In genomic region chr2:219452361-219453317, GRCh38 we compare ENCODE assay signal across 7 cellular contexts. TPM values are rescaled to one million over a fixed set of nuclear protein-coding genes. Genes with fewer than 3 reads are reported as not detected.
DNase-seq lines count a peak whose midpoint lies in the region; ATAC-seq, FAIRE-seq and TF ChIP-seq lines count a peak whose summit lies in the region.

No MANE protein-coding gene starts in this region.

- TF ChIP-seq EP300 in Ishikawa (IDR thresholded peaks at IDR 0.05; ENCODE audit: borderline replicate concordance) = peak; percentile 67; the same call in 1 of the 2 replicates
- no peak for TF ChIP-seq EP300 in HepG2 (IDR thresholded peaks at IDR 0.05; ENCODE audit: low read depth in 2 of 2, low read length in 2 of 2)
- no peak for TF ChIP-seq EP300 in HepG2 (CRISPR knock-in tag; IDR thresholded peaks at IDR 0.05; ENCODE audit: borderline replicate concordance)

- WGBS in HepG2 (ENCODE audit: low lambda C conversion rate) = 11% methylated on average over 20 of the region's 23 CpGs

- CTCF ChIA-PET in HepG2 (lab: Yijun Ruan, JAX; ENCODE audit: low intra/inter-chr PET ratio, low total read pairs) = no interaction called here
- CTCF ChIA-PET in activated naive CD4-positive, alpha-beta T cell treated with anti-CD3 and anti-CD28 coated beads, Interleukin-2, amount 10 ng/mL, durations not matched to agents 7 days and 5 days (lab: Charles Lee) = interaction anchor here (1.1 to 1.3 kb wide), 2 partner anchors 19 to 88 kb away, joined by 4 read pairs; no protein-coding TSS in a partner anchor

- H3K27me3 ChIP-seq in HepG2 (ENCODE audit: control insufficient read depth in 1 of 2, insufficient read depth in 2 of 2, low read length in 2 of 2) (peaks cover 39 to 88% of the 10 kb centered on the region in 2 experiments), uterus (no peaks in the 10 kb centered on the region), Karpas-422 (ENCODE audit: low read length) (no peaks in the 10 kb centered on the region)

- no peak for ATAC-seq in HepG2
- ATAC-seq in GM21528 (IDR thresholded peaks at IDR 0.05; ENCODE audit: low FRiP score, unreplicated experiment) = no peak

- TF ChIP-seq POLR2A in HepG2 (IDR thresholded peaks at IDR 0.05; ENCODE audit: insufficient read depth in 1 of 2, low read depth in 2 of 2, low read length in 2 of 2) (no peak), uterus (IDR thresholded peaks at IDR 0.05) (peak in 1 of 2 donors; percentile 33)

- H3K4me1 ChIP-seq in HepG2 (ENCODE audit: insufficient read depth, low read length) (no peaks in the 10 kb centered on the region), uterus (peaks cover 15 to 19% of the 10 kb centered on the region in 2 donors), Karpas-422 (ENCODE audit: low read length) (peaks cover 8% of the 10 kb centered on the region)

- intact Hi-C loops in HepG2 (cut with micrococcal nuclease; ENCODE audit: unreplicated experiment) = no loop called here
- intact Hi-C loops in uterus (cut with DNase I; ENCODE audit: low total_unique reads) = no loop called here

- BruUV-seq in HepG2 (replicated peaks; lab: Mats Ljungman, UMichigan) = no TSS peak

- in situ Hi-C loops in HepG2 (cut with HindIII; ENCODE audit: extremely low pct_ligation_motif_present, low pct_unique_long_range_greater_than_20kb) = no loop called here

- H3K4me2 ChIP-seq in HepG2 (ENCODE audit: low read depth, low read length) (no peak overlapping the region), Karpas-422 (ENCODE audit: low read depth, low read length, poor library complexity, severe bottlenecking) (no peak overlapping the region)

- H2AFZ ChIP-seq in HepG2 (ENCODE audit: low read length) (no peak overlapping the region), Karpas-422 (ENCODE audit: low read length) (no peak overlapping the region)

- DNase-seq in caudate nucleus (lab: John Stamatoyannopoulos, UW) (peak in 39 of 61 donors; percentile 11 to 79 (median 43)), HepG2 (ENCODE audit: low spot score) (no peak), uterus (peak; percentile 92 to 96), Karpas-422 (no peak)
- DNase-seq in activated naive CD4-positive, alpha-beta T cell treated with anti-CD3 and anti-CD28 coated beads, Interleukin-2, amount 10 ng/mL, durations not matched to agents 7 days and 5 days = no peak

- POLR2A ChIA-PET in HepG2 (lab: Yijun Ruan, JAX) = interaction anchor here (0.9 kb wide), 1 partner anchor 11 kb away, joined by 3 read pairs; no protein-coding TSS in a partner anchor

- no peak overlapping the region for H3K4me3 ChIP-seq in HepG2 (replicated peaks in 1 of 3; ENCODE audit: insufficient read depth in 1 of 3, low read depth in 2 of 3, low read length in 3 of 3)
- no peak overlapping the region for H3K4me3 ChIP-seq in uterus
- no peak overlapping the region for H3K4me3 ChIP-seq in Karpas-422 (ENCODE audit: low read length)

- no peaks in the 10 kb centered on the region for H3K36me3 Mint-ChIP-seq in activated naive CD4-positive, alpha-beta T cell treated with anti-CD3 and anti-CD28 coated beads, Interleukin-2, amount 10 ng/mL, durations not matched to agents 7 days and 5 days

- H3K27me3 Mint-ChIP-seq in activated naive CD4-positive, alpha-beta T cell treated with anti-CD3 and anti-CD28 coated beads, Interleukin-2, amount 10 ng/mL, durations not matched to agents 7 days and 5 days = peaks cover 64% of the 10 kb centered on the region

- H3K4me3 Mint-ChIP-seq in activated naive CD4-positive, alpha-beta T cell treated with anti-CD3 and anti-CD28 coated beads, Interleukin-2, amount 10 ng/mL, durations not matched to agents 7 days and 5 days = no peak overlapping the region

- H3K79me2 ChIP-seq in HepG2 (ENCODE audit: insufficient read depth, low read length) (no peaks in the 10 kb centered on the region), Karpas-422 (ENCODE audit: low read length) (no peaks in the 10 kb centered on the region)

- no peaks in the 10 kb centered on the region for H3K9me3 ChIP-seq in HepG2 (ENCODE audit: low read length)
- H3K9me3 ChIP-seq in uterus = no peaks in the 10 kb centered on the region
- H3K9me3 ChIP-seq in Karpas-422 (ENCODE audit: low read length) = no peaks in the 10 kb centered on the region

- TF ChIP-seq CTCF in HepG2 (CRISPR knock-in tag; IDR thresholded peaks at IDR 0.05) = no peak
- TF ChIP-seq CTCF in uterus (IDR thresholded peaks at IDR 0.05) = no peak

- no peaks in the 10 kb centered on the region for H3K9me3 Mint-ChIP-seq in activated naive CD4-positive, alpha-beta T cell treated with anti-CD3 and anti-CD28 coated beads, Interleukin-2, amount 10 ng/mL, durations not matched to agents 7 days and 5 days

- H3K36me3 ChIP-seq in HepG2 (replicated peaks in 1 of 2; ENCODE audit: control insufficient read depth in 1 of 2, insufficient read depth in 2 of 2, low read length in 2 of 2) = no peaks in the 10 kb centered on the region
- no peaks in the 10 kb centered on the region for H3K36me3 ChIP-seq in uterus
- no peaks in the 10 kb centered on the region for H3K36me3 ChIP-seq in Karpas-422 (ENCODE audit: insufficient read depth, low read length)

- H3K4me1 Mint-ChIP-seq in activated naive CD4-positive, alpha-beta T cell treated with anti-CD3 and anti-CD28 coated beads, Interleukin-2, amount 10 ng/mL, durations not matched to agents 7 days and 5 days = peaks cover 3% of the 10 kb centered on the region

- no peaks in the 10 kb centered on the region for H4K20me1 ChIP-seq in HepG2 (ENCODE audit: insufficient read depth, low read length)
- H4K20me1 ChIP-seq in Karpas-422 (ENCODE audit: insufficient read depth, low read depth, low read length) = no peaks in the 10 kb centered on the region

- H3K9ac ChIP-seq in HepG2 (ENCODE audit: insufficient read depth, low read depth, low read length) (no peak overlapping the region), Karpas-422 (ENCODE audit: low read length) (no peak overlapping the region)

- no peaks in the 10 kb centered on the region for H3K9me2 ChIP-seq in Karpas-422 (replicated peaks; ENCODE audit: insufficient read depth, low read length)

- H3K27ac ChIP-seq in caudate nucleus (ENCODE audit: low read depth, low read length) (peak overlapping the region; percentile 70), HepG2 (ENCODE audit: extremely low read length, insufficient read depth, low read length) (no peak overlapping the region), uterus (peak overlapping the region; percentile 97 to 98), Karpas-422 (ENCODE audit: low read length) (no peak overlapping the region)

- TF ChIP-seq RAD21 in Ishikawa (IDR thresholded peaks at IDR 0.05; ENCODE audit: low read depth) (no peak), HepG2 (CRISPR knock-in tag; IDR thresholded peaks at IDR 0.05) (no peak)

- no peak overlapping the region for H3K27ac Mint-ChIP-seq in activated naive CD4-positive, alpha-beta T cell treated with anti-CD3 and anti-CD28 coated beads, Interleukin-2, amount 10 ng/mL, durations not matched to agents 7 days and 5 days

- FAIRE-seq in HepG2 (lab: Jason Lieb, UNC) = no peak

RNA-seq across cellular contexts. Expression of gene SPEG, which starts 18.0 kb away (rescaled TPM):
- total RNA-seq in HepG2 (2016; rRNA removed; fragmentation: Illumina TruSeq; extraction: Trizol) (0.18 TPM in 1 of 2 replicates, not detected in the other), uterus (100 to 1,000 TPM in 1 of 4 donors, 10 to 100 TPM in 3; 22.9 to 318 (median 36.1) TPM)
- total RNA-seq in HepG2 (2016; cell fraction: cytosol; rRNA removed; fragmentation: Illumina TruSeq; extraction: Trizol; ENCODE audit: low read depth) = 0.51 TPM in 1 of 2 replicates, not detected in the other
- 0.06 TPM in 1 of 2 replicates, not detected in the other for total RNA-seq in HepG2 (2016; cell fraction: insoluble cytoplasmic fraction; rRNA removed; fragmentation: Illumina TruSeq; extraction: Trizol)
- 0.12 and 1.1 TPM in 2 replicates for total RNA-seq in HepG2 (2016; cell fraction: membrane; rRNA removed; fragmentation: Illumina TruSeq; extraction: Trizol)
- 0.71 TPM in 1 of 2 replicates, not detected in the other for total RNA-seq in HepG2 (2016; cell fraction: nucleus; rRNA removed; fragmentation: Illumina TruSeq; extraction: Trizol)
- polyA plus RNA-seq in HepG2 (2011; rRNA removed) = 0.24 and 0.94 TPM in 2 replicates
- 0.13 and 0.20 TPM in 2 replicates for polyA plus RNA-seq in HepG2 (2011; cell fraction: cytosol; rRNA removed)
- 0.45 and 1.0 TPM in 2 replicates for polyA plus RNA-seq in HepG2 (2011; cell fraction: nucleus; rRNA removed)
- polyA plus RNA-seq in HepG2 (2012) = 0.93 and 1.4 TPM in 2 replicates
- polyA plus RNA-seq in HepG2 (2016; cell fraction: cytosol; fragmentation: Illumina TruSeq; extraction: Trizol; ENCODE audit: low read depth) = 0.38 and 0.63 TPM in 2 replicates
- polyA plus RNA-seq in HepG2 (2016; cell fraction: insoluble cytoplasmic fraction; fragmentation: Illumina TruSeq; extraction: Trizol; ENCODE audit: low read depth) = 0.98 TPM in 1 of 2 replicates, not detected in the other
- 0.58 and 1.4 TPM in 2 replicates for polyA plus RNA-seq in HepG2 (2016; cell fraction: membrane; fragmentation: Illumina TruSeq; extraction: Trizol; ENCODE audit: low read depth)
- polyA plus RNA-seq in HepG2 (2016; cell fraction: nucleus; fragmentation: Illumina TruSeq; extraction: Trizol; ENCODE audit: insufficient read depth, low read depth) = 0.41 TPM in 1 of 2 replicates, not detected in the other
- polyA minus RNA-seq in HepG2 (2011; rRNA and poly(A)+ RNA removed; ENCODE audit: low replicate concordance) = 0.44 and 4.0 TPM in 2 replicates
- polyA minus RNA-seq in HepG2 (2011; cell fraction: cytosol; rRNA and poly(A)+ RNA removed) = not detected in 2 replicates
- polyA minus RNA-seq in HepG2 (2011; cell fraction: nucleus; rRNA and poly(A)+ RNA removed) = 0.37 and 1.8 TPM in 2 replicates
- not detected in 2 replicates for total RNA-seq in Karpas-422 (2014; rRNA removed; shearing (Covaris generic); ENCODE audit: low replicate concordance)

RNA-seq across cellular contexts. Expression of gene DES, which starts 34.5 kb away (rescaled TPM):
- not detected in 2 replicates for total RNA-seq in HepG2 (2016; rRNA removed; fragmentation: Illumina TruSeq; extraction: Trizol)
- 0.10 TPM in 1 of 2 replicates, not detected in the other for total RNA-seq in HepG2 (2016; cell fraction: cytosol; rRNA removed; fragmentation: Illumina TruSeq; extraction: Trizol; ENCODE audit: low read depth)
- total RNA-seq in HepG2 (2016; cell fraction: insoluble cytoplasmic fraction; rRNA removed; fragmentation: Illumina TruSeq; extraction: Trizol) = not detected in 2 replicates
- total RNA-seq in HepG2 (2016; cell fraction: membrane; rRNA removed; fragmentation: Illumina TruSeq; extraction: Trizol) = not detected in 2 replicates
- not detected in 2 replicates for total RNA-seq in HepG2 (2016; cell fraction: nucleus; rRNA removed; fragmentation: Illumina TruSeq; extraction: Trizol)
- polyA plus RNA-seq in HepG2 (2011; rRNA removed) = 0.21 TPM in 1 of 2 replicates, not detected in the other
- 0.05 and 0.09 TPM in 2 replicates for polyA plus RNA-seq in HepG2 (2011; cell fraction: cytosol; rRNA removed)
- 0.51 TPM in 1 of 2 replicates, not detected in the other for polyA plus RNA-seq in HepG2 (2011; cell fraction: nucleus; rRNA removed)
- not detected in 2 replicates for polyA plus RNA-seq in HepG2 (2012)
- not detected in 2 replicates for polyA plus RNA-seq in HepG2 (2016; cell fraction: cytosol; fragmentation: Illumina TruSeq; extraction: Trizol; ENCODE audit: low read depth)
- not detected in 2 replicates for polyA plus RNA-seq in HepG2 (2016; cell fraction: insoluble cytoplasmic fraction; fragmentation: Illumina TruSeq; extraction: Trizol; ENCODE audit: low read depth)
- not detected in 2 replicates for polyA plus RNA-seq in HepG2 (2016; cell fraction: membrane; fragmentation: Illumina TruSeq; extraction: Trizol; ENCODE audit: low read depth)
- not detected in 2 replicates for polyA plus RNA-seq in HepG2 (2016; cell fraction: nucleus; fragmentation: Illumina TruSeq; extraction: Trizol; ENCODE audit: insufficient read depth, low read depth)
- 0.06 and 8.3 TPM in 2 replicates for polyA minus RNA-seq in HepG2 (2011; rRNA and poly(A)+ RNA removed; ENCODE audit: low replicate concordance)
- polyA minus RNA-seq in HepG2 (2011; cell fraction: cytosol; rRNA and poly(A)+ RNA removed) = not detected in 2 replicates
- polyA minus RNA-seq in HepG2 (2011; cell fraction: nucleus; rRNA and poly(A)+ RNA removed) = not detected in 2 replicates
- total RNA-seq in uterus = 1,000 to 10,000 TPM in 2 of 4 donors, 100 to 1,000 TPM in 2; 578 to 3,551 (median 1,628) TPM
- total RNA-seq in Karpas-422 (2014; rRNA removed; shearing (Covaris generic); ENCODE audit: low replicate concordance) = not detected in 2 replicates

RNA-seq across cellular contexts. Expression of gene GMPPA, which starts 46.1 kb away (rescaled TPM):
- total RNA-seq in HepG2 (2016; rRNA removed; fragmentation: Illumina TruSeq; extraction: Trizol) (81.1 and 88.7 TPM in 2 replicates), uterus (10 to 100 TPM; 14.1 to 39.5 (median 27.6) TPM)
- 41.1 and 50.9 TPM in 2 replicates for total RNA-seq in HepG2 (2016; cell fraction: cytosol; rRNA removed; fragmentation: Illumina TruSeq; extraction: Trizol; ENCODE audit: low read depth)
- 81.2 and 82.9 TPM in 2 replicates for total RNA-seq in HepG2 (2016; cell fraction: insoluble cytoplasmic fraction; rRNA removed; fragmentation: Illumina TruSeq; extraction: Trizol)
- 59.8 and 79.0 TPM in 2 replicates for total RNA-seq in HepG2 (2016; cell fraction: membrane; rRNA removed; fragmentation: Illumina TruSeq; extraction: Trizol)
- 39.6 and 46.3 TPM in 2 replicates for total RNA-seq in HepG2 (2016; cell fraction: nucleus; rRNA removed; fragmentation: Illumina TruSeq; extraction: Trizol)
- polyA plus RNA-seq in HepG2 (2011; rRNA removed) = 106 and 115 TPM in 2 replicates
- polyA plus RNA-seq in HepG2 (2011; cell fraction: cytosol; rRNA removed) = 98.1 and 128 TPM in 2 replicates
- 123 and 155 TPM in 2 replicates for polyA plus RNA-seq in HepG2 (2011; cell fraction: nucleus; rRNA removed)
- polyA plus RNA-seq in HepG2 (2012) = 44.8 and 45.3 TPM in 2 replicates
- 40.7 and 53.5 TPM in 2 replicates for polyA plus RNA-seq in HepG2 (2016; cell fraction: cytosol; fragmentation: Illumina TruSeq; extraction: Trizol; ENCODE audit: low read depth)
- 88.1 and 98.3 TPM in 2 replicates for polyA plus RNA-seq in HepG2 (2016; cell fraction: insoluble cytoplasmic fraction; fragmentation: Illumina TruSeq; extraction: Trizol; ENCODE audit: low read depth)
- polyA plus RNA-seq in HepG2 (2016; cell fraction: membrane; fragmentation: Illumina TruSeq; extraction: Trizol; ENCODE audit: low read depth) = 54.7 and 71.1 TPM in 2 replicates
- polyA plus RNA-seq in HepG2 (2016; cell fraction: nucleus; fragmentation: Illumina TruSeq; extraction: Trizol; ENCODE audit: insufficient read depth, low read depth) = 87.2 and 90.5 TPM in 2 replicates
- polyA minus RNA-seq in HepG2 (2011; rRNA and poly(A)+ RNA removed; ENCODE audit: low replicate concordance) = 98.5 and 174 TPM in 2 replicates
- polyA minus RNA-seq in HepG2 (2011; cell fraction: cytosol; rRNA and poly(A)+ RNA removed) = 43.2 and 68.0 TPM in 2 replicates
- polyA minus RNA-seq in HepG2 (2011; cell fraction: nucleus; rRNA and poly(A)+ RNA removed) = 32.6 and 38.2 TPM in 2 replicates
- 10.5 and 17.1 TPM in 2 replicates for total RNA-seq in Karpas-422 (2014; rRNA removed; shearing (Covaris generic); ENCODE audit: low replicate concordance)

Comparison
In these comparisons a context has a peak if more than half of its experiments do, and no peak if none do; other contexts are left out.
1. DNase-seq: peak in caudate nucleus (39 of 61) and uterus (2 of 2); none in HepG2 (single experiment), Karpas-422 (single experiment) and activated naive CD4-positive, alpha-beta T cell treated with anti-CD3 and anti-CD28 coated beads, Interleukin-2, amount 10 ng/mL, durations not matched to agents 7 days and 5 days (single experiment).
2. H3K27ac ChIP-seq: peak in caudate nucleus (single experiment) and uterus (2 of 2); none in HepG2 (single experiment) and Karpas-422 (single experiment).
3. RNA of gene SPEG, which starts 18.0 kb away (total RNA-seq): 22.9 to 318 TPM in uterus; 0.06 to 1.1 TPM in HepG2 and not detected in Karpas-422; every median in the first group is over 10 times any median in the second.
4. RNA of gene DES, which starts 34.5 kb away (total RNA-seq): 578 to 3,551 TPM in uterus; 0.10 TPM in HepG2 and not detected in Karpas-422; every median in the first group is over 100 times any median in the second.